In genomic region chr9:122931851-122932199, GRCh38 we compare ENCODE assay signal across 8 cellular contexts. TPM values are rescaled to one million over a fixed set of nuclear protein-coding genes. Genes with fewer than 3 reads are reported as not detected.
DNase-seq lines count a peak whose midpoint lies in the region; ATAC-seq and TF ChIP-seq lines count a peak whose summit lies in the region.

No MANE protein-coding gene starts in this region.

- H3K9me3 Mint-ChIP-seq in glutamatergic neuron (ENCODE audit: unreplicated experiment) = no peaks in the 10 kb centered on the region

- BruUV-seq in HCT116 (replicated peaks; lab: Mats Ljungman, UMichigan) = no TSS peak

- H2AFZ ChIP-seq in HCT116 (ENCODE audit: low read depth, low read length, poor library complexity, severe bottlenecking) = no peak overlapping the region

- RAD21 ChIA-PET in HCT116 (lab: Charles Lee; ENCODE audit: low non-redundant PET in 1 of 2, low total read pairs in 2 of 2, uncharacterized antibody in 2 of 2, unreplicated experiment in 2 of 2) = interaction anchor here (1.0 to 1.1 kb wide), 2 partner anchors 9 to 19 kb away, joined by 3 to 4 read pairs; partner anchors contain the start of genes RABGAP1 (in 1 of the 2) and ZBTB6 (in 1 of the 2)

- H3K4me1 Mint-ChIP-seq in glutamatergic neuron (ENCODE audit: low read depth, unreplicated experiment) = peaks cover 3% of the 10 kb centered on the region

- H3K9me3 ChIP-seq in HCT116 (ENCODE audit: control insufficient read depth in 1 of 2, insufficient read depth in 1 of 2, low read depth in 1 of 2, low read length in 2 of 2) (no peaks in the 10 kb centered on the region), skeletal muscle satellite cell (replicated peaks; ENCODE audit: low read length) (no peaks in the 10 kb centered on the region)

- TF ChIP-seq CTCF in HCT116 (IDR thresholded peaks at IDR 0.05 in 2 of 3, conservative IDR thresholded peaks at IDR 0.05 in 1 of 3; ENCODE audit: borderline replicate concordance in 1 of 3, insufficient read depth in 1 of 3, low read depth in 2 of 3, low read length in 2 of 3) (no peak), glutamatergic neuron (IDR thresholded peaks at IDR 0.05; ENCODE audit: partially characterized antibody, unreplicated experiment) (no peak)

- H3K4me3 ChIP-seq in HCT116 (replicated peaks in 1 of 2; ENCODE audit: low read depth in 1 of 2, low read length in 2 of 2) (peak overlapping the region; percentile 96 to 98), skeletal muscle satellite cell (ENCODE audit: low read length) (peak overlapping the region; percentile 81)

- peaks cover 1% of the 10 kb centered on the region for H3K27me3 Mint-ChIP-seq in glutamatergic neuron (ENCODE audit: unreplicated experiment)

- peaks cover 0 to 3% of the 10 kb centered on the region in 2 experiments; a peak in 2 of 4 replicates for H3K36me3 ChIP-seq in HCT116 (ENCODE audit: control insufficient read depth in 1 of 2, insufficient read depth in 2 of 2, low read length in 2 of 2)
- peaks cover 7% of the 10 kb centered on the region for H3K36me3 ChIP-seq in skeletal muscle satellite cell (ENCODE audit: insufficient read depth, low read length)

- peak overlapping the region; percentile 74 for H3K27ac ChIP-seq in HCT116 (ENCODE audit: low read depth, low read length)

- no peak for DNase-seq in HCT116 (ENCODE audit: low read depth, low spot score)
- DNase-seq in glutamatergic neuron = no peak
- no peak for DNase-seq in A172 (ENCODE audit: low spot score)
- DNase-seq in NCI-H82 (lab: John Stamatoyannopoulos, UW) = no peak

- H3K4me3 Mint-ChIP-seq in glutamatergic neuron (ENCODE audit: unreplicated experiment) = peak overlapping the region; percentile 99

- H3K27me3 ChIP-seq in HCT116 (ENCODE audit: insufficient read depth, low read length) (no peaks in the 10 kb centered on the region), skeletal muscle satellite cell (ENCODE audit: control insufficient read depth, insufficient read depth, low read length) (no peaks in the 10 kb centered on the region)

- H3K4me2 ChIP-seq in HCT116 (ENCODE audit: low read length) (peak overlapping the region; percentile 85), skeletal muscle satellite cell (ENCODE audit: low read length) (peak overlapping the region; percentile 83)

- peak overlapping the region; percentile 89 for H3K9ac ChIP-seq in HCT116 (ENCODE audit: low read length)
- peak overlapping the region; percentile 93 for H3K9ac ChIP-seq in skeletal muscle satellite cell (ENCODE audit: low read depth, low read length)

- intact Hi-C loops in HCT116 (cut with micrococcal nuclease) = loop anchor here (1.0 kb wide), 1 partner anchor 19 kb away; the partner anchor contains the start of gene ZBTB6

- POLR2A ChIA-PET in HCT116 (lab: Charles Lee) = interaction anchor here (0.6 to 2.1 kb wide), 7 partner anchors 9 to 1481 kb away, joined by 3 to 25 read pairs (median 5); partner anchors contain the start of genes RABGAP1, RC3H2 and ZBTB6

- no peak for TF ChIP-seq RAD21 in HCT116 (IDR thresholded peaks at IDR 0.05; ENCODE audit: low read depth)

- H4K20me1 ChIP-seq in HCT116 (ENCODE audit: insufficient read depth) = 0 out of 2 replicates have a peak, but pooled peaks cover 3% of the 10 kb centered on the region

- H3K4me1 ChIP-seq in HCT116 (ENCODE audit: control insufficient read depth in 1 of 2, insufficient read depth in 2 of 2, low read length in 2 of 2) (peaks cover 2 to 16% of the 10 kb centered on the region in 2 experiments; a peak in 3 of 4 replicates), skeletal muscle satellite cell (ENCODE audit: control insufficient read depth, insufficient read depth, low read length) (peaks cover 9% of the 10 kb centered on the region)

- no peaks in the 10 kb centered on the region for H3K36me3 Mint-ChIP-seq in glutamatergic neuron (ENCODE audit: unreplicated experiment)

- peaks cover 91% of the 10 kb centered on the region for H3K79me2 ChIP-seq in HCT116 (ENCODE audit: insufficient read depth, low read length)

- H3K9me2 ChIP-seq in HCT116 (ENCODE audit: insufficient read depth) = 0 out of 2 replicates have a peak, but pooled peaks cover 3% of the 10 kb centered on the region

- H3K27ac Mint-ChIP-seq in glutamatergic neuron (ENCODE audit: unreplicated experiment) = peak overlapping the region; percentile 85

- CTCF ChIA-PET in HCT116 (lab: Charles Lee) = interaction anchor here (1.2 to 1.5 kb wide), 2 partner anchors 9 to 60 kb away, joined by 3 to 5 read pairs; partner anchors contain the start of gene RABGAP1

- no peak; the same call in 1 of the 2 replicates for ATAC-seq in HCT116
- ATAC-seq in SK-N-SH treated with all-trans-retinoic acid at 6 μM for 48 hours = peak; percentile 48
- no peak for ATAC-seq in GM19455 (IDR thresholded peaks at IDR 0.05; ENCODE audit: unreplicated experiment)
- no peak for ATAC-seq in GM19397 (IDR thresholded peaks at IDR 0.05; ENCODE audit: unreplicated experiment)

- no peak for TF ChIP-seq POLR2A in HCT116 (IDR thresholded peaks at IDR 0.05; ENCODE audit: borderline replicate concordance, extremely low read depth, insufficient read depth, insufficient read length)

TF ChIP-seq in HCT116, 20 proteins besides CTCF, POLR2A, EP300 and RAD21:
- TF ChIP-seq ELF1 (IDR thresholded peaks at IDR 0.05; ENCODE audit: borderline replicate concordance, low read depth) = no peak

TF ChIP-seq in SK-N-SH treated with all-trans-retinoic acid at 6 μM for 48 hours, 23 proteins besides CTCF, POLR2A, EP300 and RAD21 (continues in another document):
- TF ChIP-seq TSHZ2 (CRISPR knock-in tag; IDR thresholded peaks at IDR 0.05) = no peak
- TF ChIP-seq TOX (CRISPR knock-in tag; IDR thresholded peaks at IDR 0.05; ENCODE audit: borderline replicate concordance) = no peak
- TF ChIP-seq, protein P1, sequence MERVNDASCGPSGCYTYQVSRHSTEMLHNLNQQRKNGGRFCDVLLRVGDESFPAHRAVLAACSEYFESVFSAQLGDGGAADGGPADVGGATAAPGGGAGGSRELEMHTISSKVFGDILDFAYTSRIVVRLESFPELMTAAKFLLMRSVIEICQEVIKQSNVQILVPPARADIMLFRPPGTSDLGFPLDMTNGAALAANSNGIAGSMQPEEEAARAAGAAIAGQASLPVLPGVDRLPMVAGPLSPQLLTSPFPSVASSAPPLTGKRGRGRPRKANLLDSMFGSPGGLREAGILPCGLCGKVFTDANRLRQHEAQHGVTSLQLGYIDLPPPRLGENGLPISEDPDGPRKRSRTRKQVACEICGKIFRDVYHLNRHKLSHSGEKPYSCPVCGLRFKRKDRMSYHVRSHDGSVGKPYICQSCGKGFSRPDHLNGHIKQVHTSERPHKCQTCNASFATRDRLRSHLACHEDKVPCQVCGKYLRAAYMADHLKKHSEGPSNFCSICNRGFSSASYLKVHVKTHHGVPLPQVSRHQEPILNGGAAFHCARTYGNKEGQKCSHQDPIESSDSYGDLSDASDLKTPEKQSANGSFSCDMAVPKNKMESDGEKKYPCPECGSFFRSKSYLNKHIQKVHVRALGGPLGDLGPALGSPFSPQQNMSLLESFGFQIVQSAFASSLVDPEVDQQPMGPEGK (CRISPR knock-in tag; IDR thresholded peaks at IDR 0.05; ENCODE audit: borderline replicate concordance) = no peak

RNA-seq across cellular contexts. Expression of gene ZBTB26, which starts 0.5 kb away (rescaled TPM):
- total RNA-seq in HCT116 (2021; ENCODE audit: unreplicated experiment) (5.5 TPM), glutamatergic neuron (ENCODE audit: unreplicated experiment) (10.2 TPM)
- 1.3 and 3.2 TPM in 2 replicates for polyA plus RNA-seq in HCT116 (2012)
- 1.8 and 2.4 TPM in 2 replicates for total RNA-seq in skeletal muscle satellite cell (2012; rRNA removed)
- total RNA-seq in A172 (2014; rRNA removed; shearing (Covaris generic)) = 6.1 and 10.2 TPM in 2 replicates

RNA-seq across cellular contexts. Expression of gene RABGAP1, which starts 9.0 kb away (rescaled TPM):
- total RNA-seq in HCT116 (2021; ENCODE audit: unreplicated experiment) (29.7 TPM), glutamatergic neuron (ENCODE audit: unreplicated experiment) (80.2 TPM)
- polyA plus RNA-seq in HCT116 (2012) = 8.9 and 11.2 TPM in 2 replicates
- total RNA-seq in skeletal muscle satellite cell (2012; rRNA removed) = 23.6 and 24.1 TPM in 2 replicates
- total RNA-seq in A172 (2014; rRNA removed; shearing (Covaris generic)) = 24.2 and 33.3 TPM in 2 replicates

RNA-seq across cellular contexts. Expression of gene ZBTB6, which starts 18.7 kb away (rescaled TPM):
- total RNA-seq in HCT116 (2021; ENCODE audit: unreplicated experiment) = 12.3 TPM
- polyA plus RNA-seq in HCT116 (2012) = 2.0 and 3.8 TPM in 2 replicates
- 10.2 TPM for total RNA-seq in glutamatergic neuron (ENCODE audit: unreplicated experiment)
- 8.5 and 9.6 TPM in 2 replicates for total RNA-seq in skeletal muscle satellite cell (2012; rRNA removed)
- 12.8 and 14.7 TPM in 2 replicates for total RNA-seq in A172 (2014; rRNA removed; shearing (Covaris generic))

RNA-seq across cellular contexts. Expression of gene RC3H2, which starts 26.7 kb away (rescaled TPM):
- 53.8 TPM for total RNA-seq in HCT116 (2021; ENCODE audit: unreplicated experiment)
- 15.9 and 17.4 TPM in 2 replicates for polyA plus RNA-seq in HCT116 (2012)
- 71.7 TPM for total RNA-seq in glutamatergic neuron (ENCODE audit: unreplicated experiment)
- total RNA-seq in skeletal muscle satellite cell (2012; rRNA removed) = 28.9 and 33.0 TPM in 2 replicates
- 59.9 and 62.0 TPM in 2 replicates for total RNA-seq in A172 (2014; rRNA removed; shearing (Covaris generic))
